19 cellular contexts compared by ENCODE assay signal in the genomic region with DNA sequence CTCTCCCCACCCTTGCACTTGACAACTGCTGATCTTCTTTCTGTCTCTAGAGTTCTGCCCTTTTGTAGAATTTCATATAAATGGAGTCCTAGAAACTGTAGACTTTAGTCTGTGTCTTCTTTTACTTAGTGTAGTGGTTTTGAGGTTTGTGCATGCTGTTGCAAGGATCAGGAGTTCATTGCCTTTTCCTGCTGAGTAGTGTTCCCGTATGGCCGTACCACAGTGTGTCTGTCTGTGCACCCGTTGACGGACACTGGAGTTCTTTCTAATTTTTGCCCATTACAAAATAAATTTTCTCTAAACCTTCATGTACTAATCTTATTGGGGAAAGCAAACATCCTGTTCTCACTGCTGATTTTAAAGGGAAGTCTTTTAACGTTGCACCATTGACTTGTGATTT.
"Had no signal": no experiment of that assay in that cellular context is flagged by ENCODE, and none has a peak within 500 bp of the region (broad histone marks: within the 10 kb centered on the region; RNA-seq: fewer than 3 reads in every experiment).

No MANE protein-coding gene starts in this region.

- H3K9me3 Mint-ChIP-seq: immature natural killer cell, naive B cell, nephron had no signal

- H3K9me3 ChIP-seq: esophagus squamous epithelium, psoas muscle had no signal

- H3K27ac Mint-ChIP-seq: nephron had no signal

- H3K27me3 Mint-ChIP-seq: naive B cell had no signal

- H3K4me1 ChIP-seq: psoas muscle had no signal

- DNase-seq: dermis blood vessel endothelial cell; esophagus squamous epithelium; foreskin fibroblast; immature natural killer cell; left cardiac atrium; left ventricle myocardium superior; mesenchymal stem cell; naive B cell; psoas muscle; retina; stimulated activated CD4-positive, alpha-beta T cell treated with anti-CD3 and anti-CD28 coated beads, Interleukin-2, amount 100 ng/mL, for 24 hours; stimulated activated CD4-positive, alpha-beta T cell treated with anti-CD3 and anti-CD28 coated beads, Interleukin-4, amount 100 ng/mL, for 4 hours; stimulated activated naive CD4-positive, alpha-beta T cell; trophoblast cell had no signal

- H3K4me3 ChIP-seq: esophagus squamous epithelium, lung, psoas muscle had no signal

- H3K27ac ChIP-seq: esophagus squamous epithelium, psoas muscle had no signal

- FAIRE-seq: colon, kidney had no signal

- ATAC-seq: left cardiac atrium, left ventricle myocardium superior, psoas muscle, sciatic nerve had no signal

- H3K27me3 ChIP-seq: esophagus squamous epithelium had no signal

- H3K4me3 Mint-ChIP-seq: immature natural killer cell, nephron had no signal
